Comparison of ENCODE assay signal across 34 cellular contexts in genomic region chr2:187230088-187230487, GRCh38.
"Had no signal": no experiment of that assay in that cellular context is flagged by ENCODE, and none has a peak within 500 bp of the region (broad histone marks: within the 10 kb centered on the region; RNA-seq: fewer than 3 reads in every experiment).

No MANE protein-coding gene starts in this region.

- H3K9me3 Mint-ChIP-seq: activated B cell treated with CpG ODN at 0.5 μM for 24 hours; activated CD4-positive, alpha-beta T cell treated with anti-CD3 and anti-CD28 coated beads, Interleukin-2, amount 10 ng/mL, durations not matched to agents 7 days and 5 days; activated naive CD4-positive, alpha-beta T cell treated with anti-CD3 and anti-CD28 coated beads, Interleukin-2, amount 10 ng/mL, durations not matched to agents 7 days and 5 days; activated naive CD4-positive, alpha-beta T cell treated with anti-CD3 and anti-CD28 coated beads, Interleukin-2, amount 50 U/mL, for 24 hours; activated T-cell treated with anti-CD3 and anti-CD28 coated beads, Interleukin-2, amount 50 U/mL, for 24 hours; activated T-helper 2 cell treated with anti-CD3 and anti-CD28 coated beads, Interferon-gamma antibody, Interleukin-2, Interleukin-4, amounts not matched to agents 10 μg/mL and 5 μg/mL and 100 μg/mL, durations not matched to agents 14 hours and 24 hours and 36 hours; brain; T-helper 1 cell treated with Interleukin-12 subunit alpha and Interleukin-12 subunit beta and Interleukin-4 antibody, amounts not matched to agents 30 μg/mL and 1 μg/mL, for 36 hours; T-helper 2 cell treated with Interferon-gamma antibody and Interleukin-4, amounts not matched to agents 5 μg/mL and 100 μg/mL, for 36 hours had no signal

- H3K4me1 ChIP-seq: ascending aorta had no signal

- H3K27me3 ChIP-seq: ascending aorta, cardiac muscle cell had no signal

- H3K4me1 Mint-ChIP-seq: activated B cell treated with CpG ODN at 0.5 μM for 24 hours; activated CD4-positive, alpha-beta memory T cell treated with anti-CD3 and anti-CD28 coated beads, Interleukin-2, amount 10 ng/mL, durations not matched to agents 7 days and 5 days; activated CD4-positive, alpha-beta T cell treated with anti-CD3 and anti-CD28 coated beads, Interleukin-2, amount 10 ng/mL, durations not matched to agents 7 days and 5 days; activated CD8-positive, alpha-beta memory T cell treated with anti-CD3 and anti-CD28 coated beads, Interleukin-2, amount 10 ng/mL, durations not matched to agents 7 days and 5 days; activated naive CD4-positive, alpha-beta T cell treated with anti-CD3 and anti-CD28 coated beads, Interleukin-2, amount 10 ng/mL, durations not matched to agents 7 days and 5 days; activated naive CD4-positive, alpha-beta T cell treated with anti-CD3 and anti-CD28 coated beads, Interleukin-2, amount 50 U/mL, for 24 hours; activated naive CD8-positive, alpha-beta T cell treated with anti-CD3 and anti-CD28 coated beads, Interleukin-2, amount 10 ng/mL, durations not matched to agents 7 days and 5 days; activated naive CD8-positive, alpha-beta T cell treated with anti-CD3 and anti-CD28 coated beads, Interleukin-2, amount 50 U/mL, for 24 hours; central memory CD8-positive, alpha-beta T cell had no signal

- H3K4me3 ChIP-seq: ascending aorta, cardiac muscle cell had no signal

- H3K36me3 ChIP-seq: ascending aorta, cardiac muscle cell had no signal

- H3K27me3 Mint-ChIP-seq: activated B cell treated with CpG ODN at 0.5 μM for 24 hours; activated CD4-positive, alpha-beta memory T cell treated with anti-CD3 and anti-CD28 coated beads, Interleukin-2, amount 10 ng/mL, durations not matched to agents 7 days and 5 days; activated CD4-positive, alpha-beta T cell treated with anti-CD3 and anti-CD28 coated beads, Interleukin-2, amount 10 ng/mL, durations not matched to agents 7 days and 5 days; activated CD8-positive, alpha-beta memory T cell treated with anti-CD3 and anti-CD28 coated beads, Interleukin-2, amount 10 ng/mL, durations not matched to agents 7 days and 5 days; activated naive CD4-positive, alpha-beta T cell treated with anti-CD3 and anti-CD28 coated beads, Interleukin-2, amount 10 ng/mL, durations not matched to agents 7 days and 5 days; activated naive CD4-positive, alpha-beta T cell treated with anti-CD3 and anti-CD28 coated beads, Interleukin-2, amount 50 U/mL, for 24 hours; activated naive CD8-positive, alpha-beta T cell; activated naive CD8-positive, alpha-beta T cell treated with anti-CD3 and anti-CD28 coated beads, Interleukin-2, amount 10 ng/mL, durations not matched to agents 7 days and 5 days; activated naive CD8-positive, alpha-beta T cell treated with anti-CD3 and anti-CD28 coated beads, Interleukin-2, amount 50 U/mL, for 24 hours; activated T-cell treated with anti-CD3 and anti-CD28 coated beads, Interleukin-2, amount 50 U/mL, for 24 hours; brain; central memory CD8-positive, alpha-beta T cell had no signal

- DNase-seq: activated B cell treated with CpG ODN at 0.5 μM for 24 hours; activated CD4-positive, alpha-beta memory T cell treated with anti-CD3 and anti-CD28 coated beads, Interleukin-2, amount 10 ng/mL, durations not matched to agents 7 days and 5 days; activated CD4-positive, alpha-beta T cell treated with anti-CD3 and anti-CD28 coated beads for 48 hours; activated CD4-positive, alpha-beta T cell treated with anti-CD3 and anti-CD28 coated beads, Interleukin-2, amount 10 ng/mL, durations not matched to agents 7 days and 5 days; activated CD4-positive, alpha-beta T cell treated with anti-CD3 and anti-CD28 coated beads, Interleukin-2, amount 50 U/mL, for 48 hours; activated CD4-positive, CD25-positive, alpha-beta regulatory T cell treated with anti-CD3 and anti-CD28 coated beads, Interleukin-2, amount 50 U/mL, for 72 hours; activated CD8-positive, alpha-beta memory T cell treated with anti-CD3 and anti-CD28 coated beads for 24 hours; activated CD8-positive, alpha-beta memory T cell treated with anti-CD3 and anti-CD28 coated beads, Interleukin-2, amount 10 ng/mL, durations not matched to agents 7 days and 5 days; activated CD8-positive, alpha-beta memory T cell treated with anti-CD3 and anti-CD28 coated beads, Interleukin-2, amount 50 U/mL, for 48 hours; activated CD8-positive, alpha-beta T cell treated with anti-CD3 and anti-CD28 coated beads, Interleukin-2, amount 10 ng/mL, durations not matched to agents 7 days and 5 days; activated effector memory CD4-positive, alpha-beta T cell treated with Interleukin-2 at 50 U/mL for 16 hours; activated gamma-delta T cell; activated naive CD4-positive, alpha-beta T cell treated with anti-CD3 and anti-CD28 coated beads, Interleukin-2, amount 10 ng/mL, durations not matched to agents 7 days and 5 days; activated naive CD4-positive, alpha-beta T cell treated with Interleukin-2 at 50 U/mL for 16 hours; activated naive CD8-positive, alpha-beta T cell treated with anti-CD3 and anti-CD28 coated beads, Interleukin-2, amount 10 ng/mL, durations not matched to agents 7 days and 5 days; activated naive CD8-positive, alpha-beta T cell treated with anti-CD3 and anti-CD28 coated beads, Interleukin-2, amount 50 U/mL, for 24 hours; activated T-cell treated with anti-CD3 and anti-CD28 coated beads, Interleukin-2, amount 50 U/mL, for 24 hours; activated T-cell treated with anti-CD3 and anti-CD28 coated beads, Interleukin-2, amount 50 U/mL, for 48 hours; amygdala; anterior cingulate cortex; caudate nucleus; cerebellar nuclear complex; T-helper 2 cell; T-helper 9 cell had no signal

- H3K27ac Mint-ChIP-seq: activated B cell treated with CpG ODN at 0.5 μM for 24 hours; activated CD4-positive, alpha-beta memory T cell treated with anti-CD3 and anti-CD28 coated beads, Interleukin-2, amount 10 ng/mL, durations not matched to agents 7 days and 5 days; activated CD4-positive, alpha-beta T cell treated with anti-CD3 and anti-CD28 coated beads, Interleukin-2, amount 10 ng/mL, durations not matched to agents 7 days and 5 days; activated CD8-positive, alpha-beta memory T cell treated with anti-CD3 and anti-CD28 coated beads, Interleukin-2, amount 10 ng/mL, durations not matched to agents 7 days and 5 days; activated CD8-positive, alpha-beta T cell treated with anti-CD3 and anti-CD28 coated beads, Interleukin-2, amount 10 ng/mL, durations not matched to agents 7 days and 5 days; activated naive CD4-positive, alpha-beta T cell treated with anti-CD3 and anti-CD28 coated beads, Interleukin-2, amount 10 ng/mL, durations not matched to agents 7 days and 5 days; activated naive CD4-positive, alpha-beta T cell treated with anti-CD3 and anti-CD28 coated beads, Interleukin-2, amount 50 U/mL, for 24 hours; activated naive CD8-positive, alpha-beta T cell; activated naive CD8-positive, alpha-beta T cell treated with anti-CD3 and anti-CD28 coated beads, Interleukin-2, amount 10 ng/mL, durations not matched to agents 7 days and 5 days; activated naive CD8-positive, alpha-beta T cell treated with anti-CD3 and anti-CD28 coated beads, Interleukin-2, amount 50 U/mL, for 24 hours; activated T-cell treated with anti-CD3 and anti-CD28 coated beads, Interleukin-2, amount 50 U/mL, for 24 hours; activated T-helper 2 cell treated with anti-CD3 and anti-CD28 coated beads, Interferon-gamma antibody, Interleukin-2, Interleukin-4, amounts not matched to agents 10 μg/mL and 5 μg/mL and 100 μg/mL, durations not matched to agents 14 hours and 24 hours and 36 hours; brain; T-helper 1 cell treated with Interleukin-12 subunit alpha and Interleukin-12 subunit beta and Interleukin-4 antibody, amounts not matched to agents 30 μg/mL and 1 μg/mL, for 36 hours; T-helper 2 cell treated with Interferon-gamma antibody and Interleukin-4, amounts not matched to agents 5 μg/mL and 100 μg/mL, for 36 hours had no signal

- H3K4me3 Mint-ChIP-seq: activated B cell treated with CpG ODN at 0.5 μM for 24 hours; activated CD4-positive, alpha-beta memory T cell treated with anti-CD3 and anti-CD28 coated beads, Interleukin-2, amount 10 ng/mL, durations not matched to agents 7 days and 5 days; activated CD4-positive, alpha-beta T cell treated with anti-CD3 and anti-CD28 coated beads, Interleukin-2, amount 10 ng/mL, durations not matched to agents 7 days and 5 days; activated CD8-positive, alpha-beta memory T cell treated with anti-CD3 and anti-CD28 coated beads, Interleukin-2, amount 10 ng/mL, durations not matched to agents 7 days and 5 days; activated CD8-positive, alpha-beta T cell treated with anti-CD3 and anti-CD28 coated beads, Interleukin-2, amount 10 ng/mL, durations not matched to agents 7 days and 5 days; activated naive CD4-positive, alpha-beta T cell treated with anti-CD3 and anti-CD28 coated beads, Interleukin-2, amount 10 ng/mL, durations not matched to agents 7 days and 5 days; activated naive CD4-positive, alpha-beta T cell treated with anti-CD3 and anti-CD28 coated beads, Interleukin-2, amount 50 U/mL, for 24 hours; activated naive CD8-positive, alpha-beta T cell; activated naive CD8-positive, alpha-beta T cell treated with anti-CD3 and anti-CD28 coated beads, Interleukin-2, amount 10 ng/mL, durations not matched to agents 7 days and 5 days; activated naive CD8-positive, alpha-beta T cell treated with anti-CD3 and anti-CD28 coated beads, Interleukin-2, amount 50 U/mL, for 24 hours; activated T-cell treated with anti-CD3 and anti-CD28 coated beads, Interleukin-2, amount 50 U/mL, for 24 hours; brain; central memory CD8-positive, alpha-beta T cell; T-helper 1 cell treated with Interleukin-12 subunit alpha and Interleukin-12 subunit beta and Interleukin-4 antibody, amounts not matched to agents 30 μg/mL and 1 μg/mL, for 36 hours; T-helper 2 cell treated with Interferon-gamma antibody and Interleukin-4, amounts not matched to agents 5 μg/mL and 100 μg/mL, for 36 hours had no signal

- H3K36me3 Mint-ChIP-seq: activated CD8-positive, alpha-beta memory T cell treated with anti-CD3 and anti-CD28 coated beads, Interleukin-2, amount 10 ng/mL, durations not matched to agents 7 days and 5 days; activated naive CD4-positive, alpha-beta T cell treated with anti-CD3 and anti-CD28 coated beads, Interleukin-2, amount 10 ng/mL, durations not matched to agents 7 days and 5 days; activated naive CD4-positive, alpha-beta T cell treated with anti-CD3 and anti-CD28 coated beads, Interleukin-2, amount 50 U/mL, for 24 hours; activated naive CD8-positive, alpha-beta T cell; activated naive CD8-positive, alpha-beta T cell treated with anti-CD3 and anti-CD28 coated beads, Interleukin-2, amount 10 ng/mL, durations not matched to agents 7 days and 5 days; brain had no signal

- ATAC-seq: activated CD8-positive, alpha-beta memory T cell treated with anti-CD3 and anti-CD28 coated beads, Interleukin-2, amount 10 ng/mL, durations not matched to agents 7 days and 5 days; activated CD8-positive, alpha-beta T cell treated with anti-CD3 and anti-CD28 coated beads, Interleukin-2, amount 10 ng/mL, durations not matched to agents 7 days and 5 days; activated naive CD8-positive, alpha-beta T cell treated with anti-CD3 and anti-CD28 coated beads, Interleukin-2, amount 50 U/mL, for 24 hours had no signal

- H3K27ac ChIP-seq: ascending aorta, cardiac muscle cell, VCaP had no signal
